In the genomic region with DNA sequence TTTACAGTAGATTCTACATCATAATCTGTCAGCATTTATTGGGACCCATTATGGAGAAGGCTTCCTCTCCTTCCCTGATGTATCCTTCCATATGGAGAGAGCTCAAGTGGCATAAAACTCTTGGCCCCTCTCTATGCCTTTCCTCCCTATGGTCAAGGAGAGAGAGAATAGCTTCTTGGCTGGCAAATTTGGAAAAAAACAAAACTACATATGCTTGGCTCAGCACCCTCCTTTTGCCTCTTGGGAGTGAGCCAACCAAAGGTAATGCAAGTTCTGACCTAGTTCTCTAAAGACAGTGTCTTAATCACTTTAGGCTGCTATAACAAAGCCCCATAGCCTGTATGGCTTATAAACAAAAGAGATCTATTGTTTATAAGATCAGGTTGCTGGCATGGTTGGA, we compare ENCODE assay signal across 29 cellular contexts. TPM values are rescaled to one million over a fixed set of nuclear protein-coding genes. Genes with fewer than 3 reads are reported as not detected.
"Had no signal": no experiment of that assay in that cellular context is flagged by ENCODE, and none has a peak within 500 bp of the region (broad histone marks: within the 10 kb centered on the region; RNA-seq: fewer than 3 reads in every experiment).

No MANE protein-coding gene starts in this region.

- ATAC-seq: left colon; left lung; natural killer cell; right lobe of liver; stimulated activated naive B cell treated with anti-CD40 and anti-IgM and Interleukin-4, amounts not matched to agents 10 μg/mL and 1 μg/mL and 100 μg/mL, for 72 hours; upper lobe of right lung had no signal

- H3K27ac ChIP-seq: left lung, neural progenitor cell, neutrophil, parathyroid adenoma, right atrium auricular region, right lobe of liver, suprapubic skin, thoracic aorta, tibial artery, upper lobe of right lung had no signal

- H3K4me3 ChIP-seq: left lung, lung, neural progenitor cell, right atrium auricular region, right lobe of liver, smooth muscle cell, suprapubic skin, thoracic aorta, tibial artery, upper lobe of right lung had no signal

- H3K4me3 Mint-ChIP-seq: immature natural killer cell; mesothelial cell of epicardium; natural killer cell; nephron progenitor cell; neural progenitor cell; stimulated activated naive B cell treated with anti-CD40 and anti-IgM and Interleukin-4, amounts not matched to agents 10 μg/mL and 1 μg/mL and 100 μg/mL, for 72 hours; stimulated activated naive CD8-positive, alpha-beta T cell treated with anti-CD3 and anti-CD28 coated beads, Interleukin-15, Interleukin-2, amounts not matched to agents 100 ng/mL and 50 ng/mL, for 24 hours had no signal

- H3K36me3 ChIP-seq: left lung, neural progenitor cell, neutrophil, right atrium auricular region, right lobe of liver, suprapubic skin, thoracic aorta, tibial artery, upper lobe of right lung had no signal

- H3K4me1 Mint-ChIP-seq: immature natural killer cell; naive B cell; natural killer cell; nephron progenitor cell; neural progenitor cell; stimulated activated naive B cell treated with anti-CD40 and anti-IgM and Interleukin-4, amounts not matched to agents 10 μg/mL and 1 μg/mL and 100 μg/mL, for 72 hours had no signal

- H3K9ac ChIP-seq: neural progenitor cell, parathyroid adenoma had no signal

- H3K4me1 ChIP-seq: left lung, neural progenitor cell, parathyroid adenoma, right atrium auricular region, right lobe of liver, suprapubic skin, upper lobe of right lung had no signal

- H3K9me3 ChIP-seq: left lung, neutrophil, right lobe of liver, suprapubic skin, thoracic aorta, tibial artery, upper lobe of right lung had no signal

- H3K9me3 Mint-ChIP-seq: natural killer cell; stimulated activated naive CD8-positive, alpha-beta T cell treated with anti-CD3 and anti-CD28 coated beads, Interleukin-15, Interleukin-2, amounts not matched to agents 100 ng/mL and 50 ng/mL, for 24 hours had no signal

- H3K27me3 Mint-ChIP-seq: progenitor cell of endocrine pancreas had no signal

- H3K27ac Mint-ChIP-seq: immature natural killer cell; naive B cell; natural killer cell; nephron progenitor cell; neural progenitor cell; progenitor cell of endocrine pancreas; stimulated activated naive B cell treated with anti-CD40 and anti-IgM and Interleukin-4, amounts not matched to agents 10 μg/mL and 1 μg/mL and 100 μg/mL, for 72 hours; stimulated activated naive CD8-positive, alpha-beta T cell treated with anti-CD3 and anti-CD28 coated beads, Interleukin-15, Interleukin-2, amounts not matched to agents 100 ng/mL and 50 ng/mL, for 24 hours had no signal

- H3K27me3 ChIP-seq: left lung, neural progenitor cell, neutrophil, right atrium auricular region, right lobe of liver, suprapubic skin, tibial artery, upper lobe of right lung had no signal

- DNase-seq: hypothalamus; immature natural killer cell; kidney; left colon; left lung; mesendoderm; naive B cell; natural killer cell; nephron progenitor cell; occipital lobe; right lobe of liver; stimulated activated CD4-positive, alpha-beta T cell treated with anti-CD3 and anti-CD28 coated beads, Interleukin-2, amount 100 ng/mL, for 24 hours; stimulated activated CD4-positive, alpha-beta T cell treated with anti-CD3 and anti-CD28 coated beads, Interleukin-4, amount 100 ng/mL, for 1 hour; stimulated activated naive B cell treated with anti-CD40 and anti-IgM and Interleukin-4, amounts not matched to agents 10 μg/mL and 1 μg/mL and 100 μg/mL, for 72 hours; tibial artery; trophoblast cell; upper lobe of right lung had no signal

- H3K36me3 Mint-ChIP-seq: immature natural killer cell; mesothelial cell of epicardium; naive B cell; natural killer cell; neural progenitor cell; stimulated activated naive B cell treated with anti-CD40 and anti-IgM and Interleukin-4, amounts not matched to agents 10 μg/mL and 1 μg/mL and 100 μg/mL, for 72 hours had no signal

RNA-seq across cellular contexts. Expression of a gene that starts 37.5 kb away (rescaled TPM):
- total RNA-seq: mononuclear cell had no signal
